ENCODE assay signal across 13 cellular contexts in the genomic region with DNA sequence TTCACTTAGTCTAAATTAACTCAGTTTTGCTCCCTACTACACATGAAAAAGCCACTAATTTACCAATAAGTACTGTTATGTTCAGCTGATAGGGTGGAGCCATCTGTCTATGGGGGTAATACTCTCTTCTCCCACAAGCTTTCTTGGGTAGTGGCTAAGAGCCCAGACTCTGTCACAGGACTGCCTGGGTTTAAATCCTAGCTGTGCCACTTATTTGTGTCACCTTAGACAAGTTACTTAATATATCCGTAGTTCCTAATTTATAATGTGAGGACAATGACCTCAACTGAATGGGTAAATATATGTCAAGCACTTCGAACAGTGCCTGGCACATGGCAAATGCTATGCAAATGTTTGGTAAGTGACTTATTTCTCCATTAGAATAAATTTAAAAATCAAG.
"Had no signal": no experiment of that assay in that cellular context is flagged by ENCODE, and none has a peak within 500 bp of the region (broad histone marks: within the 10 kb centered on the region; RNA-seq: fewer than 3 reads in every experiment).

No MANE protein-coding gene starts in this region.

- H3K27me3 ChIP-seq: SJSA1 had no signal

- H3K36me3 ChIP-seq: SJSA1 had no signal

- ATAC-seq: Panc1, PC-3 had no signal

- H3K27ac ChIP-seq: HL-60, RWPE1, SJSA1, SK-N-MC had no signal

- DNase-seq: KBM-7; MV-4-11; NCI-H1048; NCI-H1105; NCI-H2029 treated with DMSO at 0.1 percent for 48 hours; NCI-H446; NK-92 treated with Interleukin-12 subunit alpha and Interleukin-12 subunit beta, amount 100 ng/mL, for 24 hours; PC-3 had no signal

- H3K4me3 ChIP-seq: SJSA1, SK-N-MC had no signal

- H3K4me1 ChIP-seq: SJSA1 had no signal
